Comparison of ENCODE assay signal across 1 cellular context in the genomic region with DNA sequence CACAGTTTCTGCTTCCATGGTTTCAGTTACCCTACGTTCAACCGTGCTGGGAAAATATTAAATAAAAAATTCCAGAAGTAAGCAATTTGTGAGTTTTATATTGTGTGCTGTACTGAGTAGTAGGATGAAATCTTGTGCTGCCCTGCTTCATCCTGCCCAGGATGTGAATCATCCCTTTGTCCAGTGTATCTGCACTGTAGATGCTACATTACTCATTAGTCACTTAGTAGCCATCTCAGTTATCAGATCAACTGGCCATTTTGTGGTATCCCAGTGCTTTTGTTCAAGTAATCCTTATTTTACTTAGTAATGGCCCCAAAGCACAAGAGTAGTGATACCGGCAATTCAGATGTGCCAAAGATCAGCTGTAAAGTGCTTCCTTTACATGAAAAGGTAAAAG.
TF ChIP-seq lines count a peak whose summit lies in the region.

No MANE protein-coding gene starts in this region.

TF ChIP-seq in K562, 482 proteins besides CTCF, POLR2A, EP300 and RAD21 (continued from another document):
- TF ChIP-seq, protein P1, sequence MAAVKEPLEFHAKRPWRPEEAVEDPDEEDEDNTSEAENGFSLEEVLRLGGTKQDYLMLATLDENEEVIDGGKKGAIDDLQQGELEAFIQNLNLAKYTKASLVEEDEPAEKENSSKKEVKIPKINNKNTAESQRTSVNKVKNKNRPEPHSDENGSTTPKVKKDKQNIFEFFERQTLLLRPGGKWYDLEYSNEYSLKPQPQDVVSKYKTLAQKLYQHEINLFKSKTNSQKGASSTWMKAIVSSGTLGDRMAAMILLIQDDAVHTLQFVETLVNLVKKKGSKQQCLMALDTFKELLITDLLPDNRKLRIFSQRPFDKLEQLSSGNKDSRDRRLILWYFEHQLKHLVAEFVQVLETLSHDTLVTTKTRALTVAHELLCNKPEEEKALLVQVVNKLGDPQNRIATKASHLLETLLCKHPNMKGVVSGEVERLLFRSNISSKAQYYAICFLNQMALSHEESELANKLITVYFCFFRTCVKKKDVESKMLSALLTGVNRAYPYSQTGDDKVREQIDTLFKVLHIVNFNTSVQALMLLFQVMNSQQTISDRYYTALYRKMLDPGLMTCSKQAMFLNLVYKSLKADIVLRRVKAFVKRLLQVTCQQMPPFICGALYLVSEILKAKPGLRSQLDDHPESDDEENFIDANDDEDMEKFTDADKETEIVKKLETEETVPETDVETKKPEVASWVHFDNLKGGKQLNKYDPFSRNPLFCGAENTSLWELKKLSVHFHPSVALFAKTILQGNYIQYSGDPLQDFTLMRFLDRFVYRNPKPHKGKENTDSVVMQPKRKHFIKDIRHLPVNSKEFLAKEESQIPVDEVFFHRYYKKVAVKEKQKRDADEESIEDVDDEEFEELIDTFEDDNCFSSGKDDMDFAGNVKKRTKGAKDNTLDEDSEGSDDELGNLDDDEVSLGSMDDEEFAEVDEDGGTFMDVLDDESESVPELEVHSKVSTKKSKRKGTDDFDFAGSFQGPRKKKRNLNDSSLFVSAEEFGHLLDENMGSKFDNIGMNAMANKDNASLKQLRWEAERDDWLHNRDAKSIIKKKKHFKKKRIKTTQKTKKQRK (IDR thresholded peaks at IDR 0.05; ENCODE audit: borderline replicate concordance, low read depth, low read length) = no peak
